Comparison of ENCODE assay signal across 16 cellular contexts in genomic region chr7:151457534-151457933, GRCh38. TPM values are rescaled to one million over a fixed set of nuclear protein-coding genes. Genes with fewer than 3 reads are reported as not detected.
A peak's percentile ranks its signal among the peaks of the same experiment; 100 is the strongest.
DNase-seq lines count a peak whose midpoint lies in the region; ATAC-seq and TF ChIP-seq lines count a peak whose summit lies in the region.
"Had no signal": no experiment of that assay in that cellular context is flagged by ENCODE, and none has a peak within 500 bp of the region (broad histone marks: within the 10 kb centered on the region; RNA-seq: fewer than 3 reads in every experiment).

No MANE protein-coding gene starts in this region.

- H3K4me3 ChIP-seq in heart right ventricle = no peak overlapping the region
- H3K4me3 ChIP-seq: BLaER1 had no signal

- H3K36me3 Mint-ChIP-seq in WTC11 (peaks cover 25% of the 10 kb centered on the region), endothelial cell (ENCODE audit: low read depth, unreplicated experiment) (peaks cover 5% of the 10 kb centered on the region)

- DNase-seq in cardiac septum (ENCODE audit: low spot score) (peak; percentile 9), heart right ventricle (no peak), WTC11 (ENCODE audit: low spot score) (no peak), endothelial cell (ENCODE audit: low spot score) (no peak)
- DNase-seq in stimulated activated CD8-positive, alpha-beta memory T cell treated with anti-CD3 and anti-CD28 coated beads, Interleukin-4, amount 100 ng/mL, for 48 hours = peak; percentile 16
- no peak for DNase-seq in effector CD8-positive, alpha-beta T cell (lab: John Stamatoyannopoulos, UW)
- DNase-seq: AML-193; CD8-positive, alpha-beta memory T cell; KG1 had no signal

- peaks cover 85% of the 10 kb centered on the region for H3K4me1 Mint-ChIP-seq in WTC11
- H3K4me1 Mint-ChIP-seq in endothelial cell (ENCODE audit: unreplicated experiment) = peaks cover 22% of the 10 kb centered on the region

- H3K9me3 Mint-ChIP-seq in WTC11 (peaks cover 18% of the 10 kb centered on the region), endothelial cell (ENCODE audit: unreplicated experiment) (no peaks in the 10 kb centered on the region)

- intact Hi-C loops in cardiac septum (cut with DNase I) = loop anchor here (5.0 kb wide), 1 partner anchor 140 kb away; no protein-coding TSS in a partner anchor
- intact Hi-C loops in heart right ventricle (cut with DNase I) = loop anchor here in 3 of 10 donors (10.0 kb wide), 2 partner anchors 167 to 297 kb away; no protein-coding TSS in a partner anchor

- H3K36me3 ChIP-seq in heart right ventricle = no peaks in the 10 kb centered on the region

- ATAC-seq in heart right ventricle (no peak), WTC11 (no peak), GM18909 (IDR thresholded peaks at IDR 0.05; ENCODE audit: poor library complexity, unreplicated experiment) (no peak), GM19397 (IDR thresholded peaks at IDR 0.05; ENCODE audit: unreplicated experiment) (no peak)
- ATAC-seq: HCT116 had no signal

- CTCF ChIA-PET in WTC11 (lab: Charles Lee) = interaction anchor here (0.6 to 2.7 kb wide), 5 partner anchors 9 to 302 kb away, joined by 3 to 14 read pairs (median 4); no protein-coding TSS in a partner anchor

- 97 to 98% methylated on average over 6 of the region's 6 CpGs for WGBS in heart right ventricle, 2 donors

- peak overlapping the region; percentile 97 for H3K27ac Mint-ChIP-seq in WTC11
- H3K27ac Mint-ChIP-seq in endothelial cell (ENCODE audit: unreplicated experiment) = no peak overlapping the region

- H3K27me3 Mint-ChIP-seq in WTC11 (ENCODE audit: low read depth) (peaks cover 5% of the 10 kb centered on the region), endothelial cell (ENCODE audit: unreplicated experiment) (peaks cover 5% of the 10 kb centered on the region)

- peak overlapping the region; percentile 29; the same call in 1 of the 2 replicates for H3K4me3 Mint-ChIP-seq in WTC11
- peak overlapping the region; percentile 20 for H3K4me3 Mint-ChIP-seq in endothelial cell (ENCODE audit: unreplicated experiment)
- H3K4me3 Mint-ChIP-seq: CD8-positive, alpha-beta memory T cell had no signal

- TF ChIP-seq CTCF in heart right ventricle (IDR thresholded peaks at IDR 0.05) (no peak), WTC11 (IDR thresholded peaks at IDR 0.05) (no peak), endothelial cell (IDR thresholded peaks at IDR 0.05; ENCODE audit: unreplicated experiment) (no peak)

- POLR2A ChIA-PET in WTC11 (lab: Charles Lee) = no interaction called here

- peaks cover 0 to 9% (median 4%) of the 10 kb centered on the region in 11 donors for H3K9me3 ChIP-seq in heart right ventricle

- H3K4me1 ChIP-seq in heart right ventricle = peaks cover 16 to 33% (median 24%) of the 10 kb centered on the region in 9 donors

- no peak overlapping the region for H3K27ac ChIP-seq in heart right ventricle
- H3K27ac ChIP-seq: 22Rv1, BLaER1 had no signal

- no peaks in the 10 kb centered on the region for H3K27me3 ChIP-seq in heart right ventricle
- H3K27me3 ChIP-seq: BLaER1 had no signal

TF ChIP-seq in WTC11, 78 proteins besides CTCF, POLR2A, EP300 and RAD21 (continues in another document):
- TF ChIP-seq FOXK1 (CRISPR knock-in tag; IDR thresholded peaks at IDR 0.05) (no peak), RELA (CRISPR knock-in tag; IDR thresholded peaks at IDR 0.05; ENCODE audit: borderline replicate concordance) (no peak), CREM (CRISPR knock-in tag; IDR thresholded peaks at IDR 0.05) (no peak), ZNF671 (CRISPR knock-in tag; IDR thresholded peaks at IDR 0.05) (no peak), ETV6 (CRISPR knock-in tag; IDR thresholded peaks at IDR 0.05) (no peak), EMX1 (CRISPR knock-in tag; IDR thresholded peaks at IDR 0.05) (no peak), ZNF219 (CRISPR knock-in tag; IDR thresholded peaks at IDR 0.05; ENCODE audit: borderline replicate concordance) (no peak), MAX (CRISPR knock-in tag; IDR thresholded peaks at IDR 0.05) (no peak), AFF4 (CRISPR knock-in tag; IDR thresholded peaks at IDR 0.05; ENCODE audit: borderline replicate concordance) (no peak), HMGA2 (CRISPR knock-in tag; IDR thresholded peaks at IDR 0.05) (no peak), ZMAT4 (CRISPR knock-in tag; IDR thresholded peaks at IDR 0.05) (no peak), ZNF532 (CRISPR knock-in tag; IDR thresholded peaks at IDR 0.05; ENCODE audit: borderline replicate concordance) (no peak), ZNF423 (CRISPR knock-in tag; IDR thresholded peaks at IDR 0.05) (no peak), ZNF263 (CRISPR knock-in tag; IDR thresholded peaks at IDR 0.05; ENCODE audit: low read depth) (no peak)

RNA-seq across cellular contexts. Expression of gene CRYGN, which starts 17.6 kb away (rescaled TPM):
- total RNA-seq in cardiac septum (not detected), heart right ventricle (under 1 TPM in 2 of 10 donors, not detected in 8; 0.15 to 0.72 TPM), WTC11 (2021) (1.0 to 1.6 TPM (median 1.5 TPM) in 3 replicates), endothelial cell (ENCODE audit: unreplicated experiment) (not detected)
- polyA plus RNA-seq in heart right ventricle = under 1 TPM; 0.07 to 0.29 TPM
- total RNA-seq: CD8-positive, alpha-beta memory T cell; H4; HT1080 had no signal

RNA-seq across cellular contexts. Expression of gene WDR86, which starts 47.7 kb away (rescaled TPM):
- total RNA-seq in cardiac septum (not detected), heart right ventricle (under 1 TPM in 7 of 10 donors, not detected in 3; 0.15 to 0.52 (median 0.33) TPM), WTC11 (2021) (24.4 to 32.4 TPM (median 30.7 TPM) in 3 replicates), endothelial cell (ENCODE audit: unreplicated experiment) (57.0 TPM)
- polyA plus RNA-seq in heart right ventricle = under 1 TPM; 0.17 to 0.22 TPM
- total RNA-seq: H4, HT1080 had no signal

Comparison
In these comparisons a context has a peak if more than half of its experiments do, and no peak if none do; other contexts are left out.
1. DNase-seq: peak in cardiac septum (single experiment) and stimulated activated CD8-positive, alpha-beta memory T cell treated with anti-CD3 and anti-CD28 coated beads, Interleukin-4, amount 100 ng/mL, for 48 hours (single experiment); none in heart right ventricle (0 of 2), WTC11 (single experiment), endothelial cell (single experiment) and effector CD8-positive, alpha-beta T cell (single experiment).
2. RNA of gene WDR86, which starts 47.7 kb away (total RNA-seq): 57.0 TPM in endothelial cell (single experiment) and 24.4 to 32.4 TPM in WTC11; 0.15 to 0.52 TPM in heart right ventricle and not detected in cardiac septum (single experiment); every median in the first group is over 10 times any median in the second.